ENCODE assay signal across 20 cellular contexts in genomic region chr18:13236411-13236810, GRCh38. TPM values are rescaled to one million over a fixed set of nuclear protein-coding genes. Genes with fewer than 3 reads are reported as not detected.
DNase-seq lines count a peak whose midpoint lies in the region; ATAC-seq, FAIRE-seq and TF ChIP-seq lines count a peak whose summit lies in the region.
"Had no signal": no experiment of that assay in that cellular context is flagged by ENCODE, and none has a peak within 500 bp of the region (broad histone marks: within the 10 kb centered on the region; RNA-seq: fewer than 3 reads in every experiment).

No MANE protein-coding gene starts in this region.

- peaks cover 5% of the 10 kb centered on the region for H3K27me3 Mint-ChIP-seq in astrocyte (ENCODE audit: low read depth, unreplicated experiment)

- H2AFZ ChIP-seq in astrocyte (ENCODE audit: low read depth, low read length): no peak overlapping the region

- DNase-seq in activated T-cell treated with anti-CD3 and anti-CD28 coated beads, Interleukin-2, amount 50 U/mL, for 1 hour: peak; percentile 4
- DNase-seq in activated T-cell treated with anti-CD3 and anti-CD28 coated beads for 4 hours (no peak), astrocyte (ENCODE audit: low read depth) (no peak), left lobe of liver (ENCODE audit: low spot score) (peak; percentile 22), spleen (peak; percentile 42), NAMALWA (ENCODE audit: low spot score) (no peak), T-helper 9 cell (no peak)
- DNase-seq: CD4-positive, CD25-positive, alpha-beta regulatory T cell; DMS79 treated with DMSO at 0.1 percent for 48 hours; HCEC 1CT; Karpas-422; NCI-H1417; NCI-H1930; NCI-H446 treated with DMSO at 0.1 percent for 48 hours; NCI-H748 treated with DMSO at 0.1 percent for 48 hours; PC-3 had no signal

- TF ChIP-seq POLR2A in spleen (IDR thresholded peaks at IDR 0.05): no peak

- H3K4me2 ChIP-seq in astrocyte (ENCODE audit: low read length): no peak overlapping the region

- H3K9ac ChIP-seq in astrocyte (ENCODE audit: low read length): no peak overlapping the region

- H3K9me3 ChIP-seq in astrocyte (ENCODE audit: insufficient read depth, low read depth, low read length) (no peaks in the 10 kb centered on the region), spleen (no peaks in the 10 kb centered on the region)

- WGBS in spleen, 5 donors: 89 to 95% (median 93%) methylated on average over 9 of the region's 9 CpGs

- no peaks in the 10 kb centered on the region for H3K79me2 ChIP-seq in astrocyte (ENCODE audit: insufficient read depth, low read length)

- no peaks in the 10 kb centered on the region for H3K9me3 Mint-ChIP-seq in astrocyte (ENCODE audit: unreplicated experiment)
- H3K9me3 Mint-ChIP-seq: CD4-positive, CD25-positive, alpha-beta regulatory T cell had no signal

- FAIRE-seq in astrocyte (lab: Jason Lieb, UNC): no peak
- FAIRE-seq: A204.1, G401.6, GM12892 had no signal

- H4K20me1 ChIP-seq in astrocyte (ENCODE audit: insufficient read depth, low read length): peaks cover 13% of the 10 kb centered on the region

- intact Hi-C loops in spleen (cut with DNase I; ENCODE audit: low total_unique reads): no loop called here

- no peak for ATAC-seq in left lobe of liver
- no peak for ATAC-seq in HG02840 (IDR thresholded peaks at IDR 0.05; ENCODE audit: low FRiP score, unreplicated experiment)
- ATAC-seq: PC-3 had no signal

- no peaks in the 10 kb centered on the region for H3K36me3 ChIP-seq in astrocyte (ENCODE audit: insufficient read depth, low read length)
- H3K36me3 ChIP-seq in spleen: no peaks in the 10 kb centered on the region

- peaks cover 15% of the 10 kb centered on the region for H3K4me1 Mint-ChIP-seq in astrocyte (ENCODE audit: low read depth, unreplicated experiment)

- no peaks in the 10 kb centered on the region for H3K4me1 ChIP-seq in astrocyte (ENCODE audit: insufficient read depth, low read length)
- H3K4me1 ChIP-seq in spleen: peaks cover 0 to 6% (median 0%) of the 10 kb centered on the region in 6 donors

- peaks cover 11% of the 10 kb centered on the region for H3K36me3 Mint-ChIP-seq in astrocyte (ENCODE audit: low read depth, unreplicated experiment)
- H3K36me3 Mint-ChIP-seq: CD4-positive, CD25-positive, alpha-beta regulatory T cell had no signal

- no peak overlapping the region for H3K4me3 Mint-ChIP-seq in astrocyte (ENCODE audit: unreplicated experiment)
- H3K4me3 Mint-ChIP-seq: CD4-positive, CD25-positive, alpha-beta regulatory T cell had no signal

- H3K4me3 ChIP-seq in astrocyte (ENCODE audit: insufficient read depth, low read depth, low read length): no peak overlapping the region
- H3K4me3 ChIP-seq in spleen: no peak overlapping the region

- H3K27ac Mint-ChIP-seq in astrocyte (ENCODE audit: unreplicated experiment): peak overlapping the region; percentile 72

- H3K27me3 ChIP-seq in astrocyte (ENCODE audit: insufficient read depth, low read length) (no peaks in the 10 kb centered on the region), spleen (replicated peaks in 1 of 7) (no peaks in the 10 kb centered on the region)

- TF ChIP-seq CTCF in astrocyte (IDR thresholded peaks at IDR 0.05; ENCODE audit: insufficient read depth, low read depth, low read length) (no peak), spleen (IDR thresholded peaks at IDR 0.05 in 8 of 11, conservative IDR thresholded peaks at IDR 0.05 in 3 of 11) (no peak)

- H3K27ac ChIP-seq in astrocyte (ENCODE audit: low read depth, low read length) (no peak overlapping the region), spleen (no peak overlapping the region)

RNA-seq across cellular contexts. Expression of gene LDLRAD4, which starts 17.9 kb away (rescaled TPM):
- total RNA-seq in astrocyte (26.0 and 40.1 TPM in 2 replicates), left lobe of liver (41.9 TPM), spleen (10 to 100 TPM; 34.2 to 80.8 (median 57.8) TPM)
- polyA plus RNA-seq in spleen: 1 to 10 TPM; 4.5 to 6.2 (median 5.2) TPM
- total RNA-seq: PC-3 had no signal

Comparison
In these comparisons a context has a peak if more than half of its experiments do, and no peak if none do; other contexts are left out.
1. DNase-seq: peak in activated T-cell treated with anti-CD3 and anti-CD28 coated beads, Interleukin-2, amount 50 U/mL, for 1 hour (single experiment), left lobe of liver (single experiment) and spleen (single experiment); none in activated T-cell treated with anti-CD3 and anti-CD28 coated beads for 4 hours (single experiment), astrocyte (single experiment), NAMALWA (single experiment) and T-helper 9 cell (single experiment).